19 cellular contexts compared by ENCODE assay signal in the genomic region with DNA sequence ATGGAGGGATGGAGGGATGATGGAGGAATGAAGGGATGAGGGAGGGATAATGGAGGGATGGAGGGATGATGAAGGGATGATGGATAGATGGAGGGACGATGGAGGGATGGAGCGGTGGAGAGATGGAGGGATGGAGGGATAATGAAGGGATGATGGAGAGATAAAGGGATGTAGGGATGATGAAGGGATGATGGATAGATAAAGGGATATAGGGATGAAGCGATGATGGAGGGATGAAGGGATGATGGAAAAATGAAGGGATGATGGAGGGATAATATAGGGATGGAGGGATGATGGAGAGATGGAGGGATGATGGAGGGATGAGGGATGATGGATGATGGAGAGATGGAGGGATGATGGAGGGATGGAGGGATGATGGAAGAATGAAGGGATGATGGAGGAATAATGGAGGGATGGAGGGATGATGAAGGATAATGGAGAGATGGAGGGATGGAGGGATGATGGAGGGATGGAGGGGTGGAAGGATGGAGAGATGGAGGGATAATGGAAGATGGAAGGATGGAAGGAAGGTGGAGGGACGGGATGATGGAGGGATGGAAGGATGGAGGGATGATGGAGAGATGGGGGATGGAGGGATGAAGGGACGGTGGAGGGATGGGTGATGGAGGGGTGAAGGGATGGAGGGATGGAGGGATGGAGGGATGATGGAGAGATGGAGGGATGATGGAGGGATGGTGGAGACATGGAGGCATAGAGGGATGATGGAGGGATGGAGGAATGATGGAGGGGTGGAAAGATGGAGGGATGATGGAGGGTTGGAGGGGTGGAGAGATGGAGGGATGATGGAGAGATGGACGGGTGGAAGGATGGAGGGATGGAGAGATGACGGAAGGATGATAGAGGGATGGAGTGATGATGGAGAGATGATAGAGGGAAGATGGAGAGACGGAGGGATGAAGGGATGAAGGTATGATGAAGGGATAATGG.
"Had no signal": no experiment of that assay in that cellular context is flagged by ENCODE, and none has a peak within 500 bp of the region (broad histone marks: within the 10 kb centered on the region; RNA-seq: fewer than 3 reads in every experiment).

No MANE protein-coding gene starts in this region.

- ATAC-seq: HepG2 had no signal

- DNase-seq: IMR-90, Kasumi-1, MM.1S, NCI-H1092 treated with DMSO at 0.1 percent for 48 hours, NCI-H1436, NCI-H187, NCI-H2029, NCI-H2081 treated with DMSO at 0.1 percent for 48 hours, NCI-H2171, NCI-H226, NCI-H446, NCI-H510A, NCI-H524 treated with DMSO at 0.1 percent for 48 hours, NCI-H69, NCI-H774, Right ventricle myocardium superior, RPMI8226, SIG-M5 had no signal
